1 cellular context compared by ENCODE assay signal in the genomic region with DNA sequence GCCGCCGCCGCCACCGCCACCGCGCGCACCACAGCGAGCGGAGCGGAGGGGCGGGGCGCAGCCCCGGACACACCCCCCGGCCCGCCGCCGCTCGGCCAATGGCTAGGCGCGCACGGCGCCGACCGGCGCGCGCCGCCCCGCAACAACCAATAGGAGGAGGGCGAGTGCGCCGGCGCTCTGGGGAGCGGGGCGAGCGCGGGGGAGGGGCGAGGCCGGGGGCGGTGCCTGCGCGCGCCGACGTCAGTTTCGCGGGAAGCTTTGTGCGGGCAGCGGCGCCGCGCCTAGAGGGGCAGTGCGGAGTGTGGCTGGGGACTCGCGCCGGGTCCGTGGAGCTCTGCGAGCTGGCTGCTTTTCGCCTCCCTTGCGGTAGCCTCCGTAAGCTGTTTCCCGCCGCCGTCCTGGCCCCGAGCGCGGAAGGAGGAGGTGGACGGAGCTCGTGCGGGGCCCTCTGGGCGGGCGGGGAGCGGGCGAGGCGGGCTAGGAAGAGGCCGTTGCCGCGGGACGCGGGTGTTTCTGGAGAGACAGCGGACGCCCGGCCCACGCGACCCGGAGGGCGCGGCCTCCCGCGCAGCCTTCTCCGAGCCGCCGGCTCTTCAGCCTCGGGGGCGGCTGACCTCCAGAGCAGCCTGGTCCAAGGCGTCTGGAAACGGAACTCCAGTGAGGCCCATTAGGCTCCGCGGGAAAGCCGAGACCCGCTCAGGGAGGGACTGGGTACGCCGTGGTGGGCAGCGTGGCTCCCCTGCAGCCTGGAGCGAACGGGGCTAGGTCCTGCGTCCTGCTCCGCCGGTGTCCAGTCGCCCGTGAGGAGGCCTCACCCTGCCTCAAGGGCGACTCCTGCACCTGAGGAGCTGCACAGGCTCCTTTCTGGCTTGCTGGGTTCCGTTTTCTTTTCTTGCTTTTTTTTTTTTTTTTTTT.
A peak's percentile ranks its signal among the peaks of the same experiment; 100 is the strongest.
TF ChIP-seq lines count a peak whose summit lies in the region.

A gene (minus strand): TSS at position 44 of the 915 bp plus-strand sequence. CDS start 249 bp downstream, outside the sequence.

TF ChIP-seq in K562, 482 proteins besides CTCF, POLR2A, EP300 and RAD21 (continued from another document and continues in another):
- TF ChIP-seq, protein P1, sequence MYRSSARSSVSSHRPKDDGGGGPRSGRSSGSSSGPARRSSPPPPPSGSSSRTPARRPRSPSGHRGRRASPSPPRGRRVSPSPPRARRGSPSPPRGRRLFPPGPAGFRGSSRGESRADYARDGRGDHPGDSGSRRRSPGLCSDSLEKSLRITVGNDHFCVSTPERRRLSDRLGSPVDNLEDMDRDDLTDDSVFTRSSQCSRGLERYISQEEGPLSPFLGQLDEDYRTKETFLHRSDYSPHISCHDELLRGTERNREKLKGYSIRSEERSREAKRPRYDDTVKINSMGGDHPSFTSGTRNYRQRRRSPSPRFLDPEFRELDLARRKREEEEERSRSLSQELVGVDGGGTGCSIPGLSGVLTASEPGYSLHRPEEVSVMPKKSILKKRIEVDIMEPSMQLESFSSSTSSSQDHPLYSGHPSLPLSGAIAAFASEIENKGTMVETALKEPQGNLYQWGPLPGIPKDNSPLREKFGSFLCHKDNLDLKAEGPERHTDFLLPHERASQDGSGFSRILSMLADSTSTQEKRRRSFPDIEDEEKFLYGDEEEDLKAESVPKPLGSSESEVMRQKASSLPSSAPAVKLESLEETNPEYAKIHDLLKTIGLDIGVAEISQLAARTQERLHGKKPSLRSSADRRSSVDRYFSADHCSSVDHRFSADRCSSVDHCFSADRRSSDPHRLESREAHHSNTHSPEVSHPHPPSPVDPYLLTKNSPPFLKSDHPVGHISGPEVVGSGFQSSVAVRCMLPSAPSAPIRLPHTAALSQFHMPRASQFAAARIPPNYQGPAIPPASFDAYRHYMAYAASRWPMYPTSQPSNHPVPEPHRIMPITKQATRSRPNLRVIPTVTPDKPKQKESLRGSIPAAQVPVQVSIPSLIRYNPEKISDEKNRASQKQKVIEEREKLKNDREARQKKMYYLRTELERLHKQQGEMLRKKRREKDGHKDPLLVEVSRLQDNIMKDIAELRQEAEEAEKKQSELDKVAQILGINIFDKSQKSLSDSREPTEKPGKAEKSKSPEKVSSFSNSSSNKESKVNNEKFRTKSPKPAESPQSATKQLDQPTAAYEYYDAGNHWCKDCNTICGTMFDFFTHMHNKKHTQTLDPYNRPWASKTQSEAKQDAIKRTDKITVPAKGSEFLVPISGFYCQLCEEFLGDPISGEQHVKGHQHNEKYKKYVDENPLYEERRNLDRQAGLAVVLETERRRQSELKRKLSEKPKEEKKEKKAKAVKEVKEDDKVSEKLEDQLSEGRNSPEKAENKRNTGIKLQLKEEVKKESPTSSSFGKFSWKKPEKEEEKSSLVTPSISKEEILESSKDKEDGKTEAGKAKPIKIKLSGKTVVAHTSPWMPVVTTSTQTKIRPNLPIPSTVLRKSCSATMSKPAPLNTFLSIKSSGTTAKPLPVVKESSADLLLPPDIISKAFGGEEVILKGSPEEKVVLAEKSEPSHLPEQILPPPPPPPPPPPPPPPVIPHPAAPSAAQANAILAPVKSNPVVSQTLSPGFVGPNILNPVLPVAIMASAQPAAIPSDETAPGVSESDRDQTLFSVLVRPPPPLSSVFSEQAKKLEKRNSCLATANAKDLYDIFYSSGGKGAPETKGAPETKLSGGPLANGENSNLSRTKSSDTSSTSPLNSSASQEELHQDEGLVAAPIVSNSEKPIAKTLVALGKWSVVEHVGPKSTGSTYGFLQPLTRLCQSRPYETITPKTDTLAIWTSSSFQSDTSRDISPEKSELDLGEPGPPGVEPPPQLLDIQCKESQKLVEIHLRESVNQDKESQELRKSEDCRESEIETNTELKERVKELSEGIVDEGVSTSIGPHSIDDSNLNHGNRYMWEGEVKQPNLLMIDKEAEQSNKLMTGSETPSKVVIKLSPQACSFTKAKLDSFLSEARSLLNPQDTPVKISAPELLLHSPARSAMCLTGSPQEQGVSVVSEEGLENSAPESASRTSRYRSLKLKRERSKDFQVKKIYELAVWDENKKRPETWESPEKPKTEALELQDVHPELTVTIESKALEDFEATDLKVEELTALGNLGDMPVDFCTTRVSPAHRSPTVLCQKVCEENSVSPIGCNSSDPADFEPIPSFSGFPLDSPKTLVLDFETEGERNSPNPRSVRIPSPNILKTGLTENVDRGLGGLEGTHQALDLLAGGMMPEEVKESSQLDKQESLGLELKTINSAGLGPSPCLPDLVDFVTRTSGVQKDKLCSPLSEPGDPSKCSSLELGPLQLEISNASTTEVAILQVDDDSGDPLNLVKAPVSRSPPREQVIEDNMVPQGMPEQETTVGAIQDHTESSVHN (IDR thresholded peaks at IDR 0.05; ENCODE audit: borderline replicate concordance in 1 of 2, low read depth in 1 of 2): no peak
- TF ChIP-seq, protein P2, sequence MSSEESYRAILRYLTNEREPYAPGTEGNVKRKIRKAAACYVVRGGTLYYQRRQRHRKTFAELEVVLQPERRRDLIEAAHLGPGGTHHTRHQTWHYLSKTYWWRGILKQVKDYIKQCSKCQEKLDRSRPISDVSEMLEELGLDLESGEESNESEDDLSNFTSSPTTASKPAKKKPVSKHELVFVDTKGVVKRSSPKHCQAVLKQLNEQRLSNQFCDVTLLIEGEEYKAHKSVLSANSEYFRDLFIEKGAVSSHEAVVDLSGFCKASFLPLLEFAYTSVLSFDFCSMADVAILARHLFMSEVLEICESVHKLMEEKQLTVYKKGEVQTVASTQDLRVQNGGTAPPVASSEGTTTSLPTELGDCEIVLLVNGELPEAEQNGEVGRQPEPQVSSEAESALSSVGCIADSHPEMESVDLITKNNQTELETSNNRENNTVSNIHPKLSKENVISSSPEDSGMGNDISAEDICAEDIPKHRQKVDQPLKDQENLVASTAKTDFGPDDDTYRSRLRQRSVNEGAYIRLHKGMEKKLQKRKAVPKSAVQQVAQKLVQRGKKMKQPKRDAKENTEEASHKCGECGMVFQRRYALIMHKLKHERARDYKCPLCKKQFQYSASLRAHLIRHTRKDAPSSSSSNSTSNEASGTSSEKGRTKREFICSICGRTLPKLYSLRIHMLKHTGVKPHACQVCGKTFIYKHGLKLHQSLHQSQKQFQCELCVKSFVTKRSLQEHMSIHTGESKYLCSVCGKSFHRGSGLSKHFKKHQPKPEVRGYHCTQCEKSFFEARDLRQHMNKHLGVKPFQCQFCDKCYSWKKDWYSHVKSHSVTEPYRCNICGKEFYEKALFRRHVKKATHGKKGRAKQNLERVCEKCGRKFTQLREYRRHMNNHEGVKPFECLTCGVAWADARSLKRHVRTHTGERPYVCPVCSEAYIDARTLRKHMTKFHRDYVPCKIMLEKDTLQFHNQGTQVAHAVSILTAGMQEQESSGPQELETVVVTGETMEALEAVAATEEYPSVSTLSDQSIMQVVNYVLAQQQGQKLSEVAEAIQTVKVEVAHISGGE (CRISPR knock-in tag; IDR thresholded peaks at IDR 0.05): no peak
- TF ChIP-seq HLTF (IDR thresholded peaks at IDR 0.05): no peak
- TF ChIP-seq HMG20A (CRISPR knock-in tag; conservative IDR thresholded peaks at IDR 0.05): no peak
- TF ChIP-seq, protein P3, sequence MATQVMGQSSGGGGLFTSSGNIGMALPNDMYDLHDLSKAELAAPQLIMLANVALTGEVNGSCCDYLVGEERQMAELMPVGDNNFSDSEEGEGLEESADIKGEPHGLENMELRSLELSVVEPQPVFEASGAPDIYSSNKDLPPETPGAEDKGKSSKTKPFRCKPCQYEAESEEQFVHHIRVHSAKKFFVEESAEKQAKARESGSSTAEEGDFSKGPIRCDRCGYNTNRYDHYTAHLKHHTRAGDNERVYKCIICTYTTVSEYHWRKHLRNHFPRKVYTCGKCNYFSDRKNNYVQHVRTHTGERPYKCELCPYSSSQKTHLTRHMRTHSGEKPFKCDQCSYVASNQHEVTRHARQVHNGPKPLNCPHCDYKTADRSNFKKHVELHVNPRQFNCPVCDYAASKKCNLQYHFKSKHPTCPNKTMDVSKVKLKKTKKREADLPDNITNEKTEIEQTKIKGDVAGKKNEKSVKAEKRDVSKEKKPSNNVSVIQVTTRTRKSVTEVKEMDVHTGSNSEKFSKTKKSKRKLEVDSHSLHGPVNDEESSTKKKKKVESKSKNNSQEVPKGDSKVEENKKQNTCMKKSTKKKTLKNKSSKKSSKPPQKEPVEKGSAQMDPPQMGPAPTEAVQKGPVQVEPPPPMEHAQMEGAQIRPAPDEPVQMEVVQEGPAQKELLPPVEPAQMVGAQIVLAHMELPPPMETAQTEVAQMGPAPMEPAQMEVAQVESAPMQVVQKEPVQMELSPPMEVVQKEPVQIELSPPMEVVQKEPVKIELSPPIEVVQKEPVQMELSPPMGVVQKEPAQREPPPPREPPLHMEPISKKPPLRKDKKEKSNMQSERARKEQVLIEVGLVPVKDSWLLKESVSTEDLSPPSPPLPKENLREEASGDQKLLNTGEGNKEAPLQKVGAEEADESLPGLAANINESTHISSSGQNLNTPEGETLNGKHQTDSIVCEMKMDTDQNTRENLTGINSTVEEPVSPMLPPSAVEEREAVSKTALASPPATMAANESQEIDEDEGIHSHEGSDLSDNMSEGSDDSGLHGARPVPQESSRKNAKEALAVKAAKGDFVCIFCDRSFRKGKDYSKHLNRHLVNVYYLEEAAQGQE (CRISPR knock-in tag; IDR thresholded peaks at IDR 0.05; ENCODE audit: low read depth): no peak
- no peak for TF ChIP-seq ESRRB (CRISPR knock-in tag; IDR thresholded peaks at IDR 0.05; ENCODE audit: borderline replicate concordance)
- TF ChIP-seq SRSF7 (optimal IDR thresholded peaks at IDR 0.05; ENCODE audit: low read depth, low read length): no peak
- TF ChIP-seq XRCC5 (IDR thresholded peaks at IDR 0.05; ENCODE audit: low read depth, low read length): no peak
- peak; percentile 75; the same call in 1 of the 2 replicates for TF ChIP-seq PHF8 (IDR thresholded peaks at IDR 0.05; ENCODE audit: borderline replicate concordance, low read length)
- TF ChIP-seq ATF1 (CRISPR knock-in tag; IDR thresholded peaks at IDR 0.05): no peak
- TF ChIP-seq ATF1 (tag; IDR thresholded peaks at IDR 0.05): peak; percentile 90
- no peak for TF ChIP-seq KAT7 (CRISPR knock-in tag; IDR thresholded peaks at IDR 0.05; ENCODE audit: borderline replicate concordance)
- TF ChIP-seq, protein P4, sequence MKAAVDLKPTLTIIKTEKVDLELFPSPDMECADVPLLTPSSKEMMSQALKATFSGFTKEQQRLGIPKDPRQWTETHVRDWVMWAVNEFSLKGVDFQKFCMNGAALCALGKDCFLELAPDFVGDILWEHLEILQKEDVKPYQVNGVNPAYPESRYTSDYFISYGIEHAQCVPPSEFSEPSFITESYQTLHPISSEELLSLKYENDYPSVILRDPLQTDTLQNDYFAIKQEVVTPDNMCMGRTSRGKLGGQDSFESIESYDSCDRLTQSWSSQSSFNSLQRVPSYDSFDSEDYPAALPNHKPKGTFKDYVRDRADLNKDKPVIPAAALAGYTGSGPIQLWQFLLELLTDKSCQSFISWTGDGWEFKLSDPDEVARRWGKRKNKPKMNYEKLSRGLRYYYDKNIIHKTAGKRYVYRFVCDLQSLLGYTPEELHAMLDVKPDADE (conservative IDR thresholded peaks at IDR 0.05; ENCODE audit: control insufficient read depth, low read depth, low read length): peak; percentile 59; the same call in 1 of the 2 replicates
- TF ChIP-seq PHTF2 (CRISPR knock-in tag; IDR thresholded peaks at IDR 0.05): no peak
- TF ChIP-seq JUN (IDR thresholded peaks at IDR 0.05; ENCODE audit: borderline replicate concordance, low read depth, low read length): no peak
- TF ChIP-seq JUN (CRISPR knock-in tag; IDR thresholded peaks at IDR 0.05; ENCODE audit: borderline replicate concordance): no peak
- TF ChIP-seq, protein P5, sequence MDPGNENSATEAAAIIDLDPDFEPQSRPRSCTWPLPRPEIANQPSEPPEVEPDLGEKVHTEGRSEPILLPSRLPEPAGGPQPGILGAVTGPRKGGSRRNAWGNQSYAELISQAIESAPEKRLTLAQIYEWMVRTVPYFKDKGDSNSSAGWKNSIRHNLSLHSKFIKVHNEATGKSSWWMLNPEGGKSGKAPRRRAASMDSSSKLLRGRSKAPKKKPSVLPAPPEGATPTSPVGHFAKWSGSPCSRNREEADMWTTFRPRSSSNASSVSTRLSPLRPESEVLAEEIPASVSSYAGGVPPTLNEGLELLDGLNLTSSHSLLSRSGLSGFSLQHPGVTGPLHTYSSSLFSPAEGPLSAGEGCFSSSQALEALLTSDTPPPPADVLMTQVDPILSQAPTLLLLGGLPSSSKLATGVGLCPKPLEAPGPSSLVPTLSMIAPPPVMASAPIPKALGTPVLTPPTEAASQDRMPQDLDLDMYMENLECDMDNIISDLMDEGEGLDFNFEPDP (CRISPR knock-in tag; IDR thresholded peaks at IDR 0.05): no peak
- no peak for TF ChIP-seq CBX1 (IDR thresholded peaks at IDR 0.05; ENCODE audit: low read depth)
- TF ChIP-seq, protein P6, sequence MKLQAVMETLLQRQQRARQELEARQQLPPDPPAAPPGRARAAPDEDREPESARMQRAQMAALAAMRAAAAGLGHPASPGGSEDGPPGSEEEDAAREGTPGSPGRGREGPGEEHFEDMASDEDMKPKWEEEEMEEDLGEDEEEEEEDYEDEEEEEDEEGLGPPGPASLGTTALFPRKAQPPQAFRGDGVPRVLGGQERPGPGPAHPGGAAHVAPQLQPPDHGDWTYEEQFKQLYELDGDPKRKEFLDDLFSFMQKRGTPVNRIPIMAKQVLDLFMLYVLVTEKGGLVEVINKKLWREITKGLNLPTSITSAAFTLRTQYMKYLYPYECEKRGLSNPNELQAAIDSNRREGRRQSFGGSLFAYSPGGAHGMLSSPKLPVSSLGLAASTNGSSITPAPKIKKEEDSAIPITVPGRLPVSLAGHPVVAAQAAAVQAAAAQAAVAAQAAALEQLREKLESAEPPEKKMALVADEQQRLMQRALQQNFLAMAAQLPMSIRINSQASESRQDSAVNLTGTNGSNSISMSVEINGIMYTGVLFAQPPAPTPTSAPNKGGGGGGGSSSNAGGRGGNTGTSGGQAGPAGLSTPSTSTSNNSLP (IDR thresholded peaks at IDR 0.05; ENCODE audit: borderline replicate concordance, low read depth, low read length): no peak
- peak; percentile 23 for TF ChIP-seq PRPF4 (IDR thresholded peaks at IDR 0.05; ENCODE audit: insufficient read depth, low read depth, low read length, poor library complexity, severe bottlenecking)
- TF ChIP-seq TARDBP (IDR thresholded peaks at IDR 0.05): no peak
- peak; percentile 60 for TF ChIP-seq ZNF316 (IDR thresholded peaks at IDR 0.05)
- TF ChIP-seq YBX1 (IDR thresholded peaks at IDR 0.05): no peak
- TF ChIP-seq ZNF143 (CRISPR knock-in tag; IDR thresholded peaks at IDR 0.05): no peak
- TF ChIP-seq POLR2AphosphoS2 (IDR thresholded peaks at IDR 0.05; ENCODE audit: low read length): no peak
- TF ChIP-seq ZNF766 (CRISPR knock-in tag; conservative IDR thresholded peaks at IDR 0.05): no peak
- no peak for TF ChIP-seq MAFK (IDR thresholded peaks at IDR 0.05; ENCODE audit: low read length)
- no peak for TF ChIP-seq DNMT1 (IDR thresholded peaks at IDR 0.05)
- TF ChIP-seq, protein P7, sequence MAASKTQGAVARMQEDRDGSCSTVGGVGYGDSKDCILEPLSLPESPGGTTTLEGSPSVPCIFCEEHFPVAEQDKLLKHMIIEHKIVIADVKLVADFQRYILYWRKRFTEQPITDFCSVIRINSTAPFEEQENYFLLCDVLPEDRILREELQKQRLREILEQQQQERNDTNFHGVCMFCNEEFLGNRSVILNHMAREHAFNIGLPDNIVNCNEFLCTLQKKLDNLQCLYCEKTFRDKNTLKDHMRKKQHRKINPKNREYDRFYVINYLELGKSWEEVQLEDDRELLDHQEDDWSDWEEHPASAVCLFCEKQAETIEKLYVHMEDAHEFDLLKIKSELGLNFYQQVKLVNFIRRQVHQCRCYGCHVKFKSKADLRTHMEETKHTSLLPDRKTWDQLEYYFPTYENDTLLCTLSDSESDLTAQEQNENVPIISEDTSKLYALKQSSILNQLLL (CRISPR knock-in tag; IDR thresholded peaks at IDR 0.05; ENCODE audit: borderline replicate concordance): no peak
- TF ChIP-seq ELF1 (tag; IDR thresholded peaks at IDR 0.05): no peak
- peak; percentile 62; the same call in 1 of the 2 replicates for TF ChIP-seq SPI1 (IDR thresholded peaks at IDR 0.05; ENCODE audit: borderline replicate concordance, low read depth, low read length)
- no peak; the same call in 1 of the 2 replicates for TF ChIP-seq TRIM28 (IDR thresholded peaks at IDR 0.05)
